ENCODE assay signal across 14 cellular contexts in genomic region chr16:9097266-9098219, GRCh38. TPM values are rescaled to one million over a fixed set of nuclear protein-coding genes. Genes with fewer than 3 reads are reported as not detected.
DNase-seq lines count a peak whose midpoint lies in the region; ATAC-seq and TF ChIP-seq lines count a peak whose summit lies in the region.
"Had no signal": no experiment of that assay in that cellular context is flagged by ENCODE, and none has a peak within 500 bp of the region (broad histone marks: within the 10 kb centered on the region; RNA-seq: fewer than 3 reads in every experiment).

No MANE protein-coding gene starts in this region.

- CTCF ChIA-PET in CD4-positive, alpha-beta memory T cell (lab: Charles Lee; ENCODE audit: partially characterized antibody) = interaction anchor here (0.9 to 1.1 kb wide), 2 partner anchors 41 to 296 kb away, joined by 4 read pairs; no protein-coding TSS in a partner anchor
- CTCF ChIA-PET in OCI-LY7 (lab: Charles Lee; ENCODE audit: unreplicated experiment) = no interaction called here

- H3K79me2 ChIP-seq in OCI-LY7 (ENCODE audit: insufficient read depth, low read depth, low read length) = peaks cover 100% of the 10 kb centered on the region

- DNase-seq in CD4-positive, alpha-beta memory T cell = no peak
- DNase-seq in OCI-LY7 (ENCODE audit: low spot score) = no peak
- no peak for DNase-seq in coronary artery (ENCODE audit: low spot score)
- DNase-seq in esophagus squamous epithelium (lab: John Stamatoyannopoulos, UW) = no peak
- DNase-seq in foreskin melanocyte = no peak
- DNase-seq: activated CD4-positive, CD25-positive, alpha-beta regulatory T cell; GOT3; midbrain; NCI-H1417; stimulated activated CD4-positive, alpha-beta T cell treated with anti-CD3 and anti-CD28 coated beads, Interleukin-2, amount 100 ng/mL, for 48 hours had no signal

- intact Hi-C loops in CD4-positive, alpha-beta memory T cell (cut with micrococcal nuclease) = loop anchor here (10.0 kb wide), 1 partner anchor 473 kb away; the partner anchor contains the start of gene METTL22
- intact Hi-C loops in OCI-LY7 (cut with micrococcal nuclease; ENCODE audit: unreplicated experiment) = loop anchor here (10.0 kb wide), 3 partner anchors 1647 to 1847 kb away; partner anchors contain the start of genes CLEC16A, DEXI and NUBP1
- intact Hi-C loops in esophagus squamous epithelium (cut with DNase I) = no loop called here

- H3K27ac Mint-ChIP-seq in CD4-positive, alpha-beta memory T cell = peak overlapping the region in 6 of 7 donors; percentile 24 to 82 (median 70)

- H3K36me3 Mint-ChIP-seq in CD4-positive, alpha-beta memory T cell = peaks cover 64 to 88% of the 10 kb centered on the region in 2 donors

- WGBS in esophagus squamous epithelium, 2 donors = 57 to 68% methylated on average over 8 to 9 of the region's 10 CpGs

- peaks cover 71 to 97% (median 84%) of the 10 kb centered on the region in 4 donors for H3K4me1 Mint-ChIP-seq in CD4-positive, alpha-beta memory T cell

- peaks cover 95% of the 10 kb centered on the region for H3K4me1 ChIP-seq in CD4-positive, alpha-beta memory T cell (ENCODE audit: insufficient read depth, low read length)
- peaks cover 61% of the 10 kb centered on the region for H3K4me1 ChIP-seq in OCI-LY7 (ENCODE audit: insufficient read depth, low read length, poor library complexity, severe bottlenecking)
- H3K4me1 ChIP-seq in neutrophil (ENCODE audit: control insufficient read depth in 1 of 2, insufficient read depth in 1 of 2, low read depth in 1 of 2, low read length in 1 of 2) = peaks cover 84 to 97% of the 10 kb centered on the region in 2 experiments
- peaks cover 50 to 97% (median 83%) of the 10 kb centered on the region in 3 donors for H3K4me1 ChIP-seq in esophagus squamous epithelium

- POLR2A ChIA-PET in CD4-positive, alpha-beta memory T cell (lab: Charles Lee; ENCODE audit: partially characterized antibody) = interaction anchor here (0.6 to 1.5 kb wide), 3 partner anchors 15 to 28 kb away, joined by 4 read pairs; no protein-coding TSS in a partner anchor
- POLR2A ChIA-PET in OCI-LY7 (lab: Charles Lee) = interaction anchor here (0.6 to 1.5 kb wide), 2 partner anchors 12 to 177 kb away, joined by 3 to 7 read pairs; no protein-coding TSS in a partner anchor

- no TSS peak for BruUV-seq in OCI-LY7 (replicated peaks; lab: Mats Ljungman, UMichigan)

- H3K36me3 ChIP-seq in CD4-positive, alpha-beta memory T cell (ENCODE audit: insufficient read depth, low read length) = peaks cover 29% of the 10 kb centered on the region
- H3K36me3 ChIP-seq in OCI-LY7 (ENCODE audit: insufficient read depth, low read length) = peaks cover 100% of the 10 kb centered on the region
- peaks cover 68% of the 10 kb centered on the region for H3K36me3 ChIP-seq in neutrophil
- peaks cover 3 to 66% (median 8%) of the 10 kb centered on the region in 3 donors for H3K36me3 ChIP-seq in esophagus squamous epithelium

- no peak for TF ChIP-seq POLR2A in esophagus squamous epithelium (IDR thresholded peaks at IDR 0.05)

- ATAC-seq in HG02588 (IDR thresholded peaks at IDR 0.05; ENCODE audit: unreplicated experiment) (no peak), HG03432 (IDR thresholded peaks at IDR 0.05; ENCODE audit: unreplicated experiment) (no peak)

- H3K9me3 ChIP-seq in CD4-positive, alpha-beta memory T cell (ENCODE audit: control insufficient read depth in 1 of 2, low read length in 2 of 2) = no peaks in the 10 kb centered on the region
- H3K9me3 ChIP-seq in OCI-LY7 (ENCODE audit: low read length) (no peaks in the 10 kb centered on the region), neutrophil (no peaks in the 10 kb centered on the region), esophagus squamous epithelium (no peaks in the 10 kb centered on the region)
- H3K9me3 ChIP-seq: vagina had no signal

- H2AFZ ChIP-seq in OCI-LY7 (ENCODE audit: low read length) = no peak overlapping the region

- H3K27me3 Mint-ChIP-seq in CD4-positive, alpha-beta memory T cell = no peaks in the 10 kb centered on the region

- H4K20me1 ChIP-seq in OCI-LY7 (ENCODE audit: insufficient read depth, low read length) = peaks cover 76% of the 10 kb centered on the region

- no peaks in the 10 kb centered on the region for H3K9me2 ChIP-seq in OCI-LY7 (ENCODE audit: insufficient read depth, low read length)

- H3K4me3 ChIP-seq in CD4-positive, alpha-beta memory T cell (ENCODE audit: low read length in 2 of 2) = no peak overlapping the region
- H3K4me3 ChIP-seq in OCI-LY7 (ENCODE audit: low read depth, low read length, poor library complexity, severe bottlenecking) (no peak overlapping the region), coronary artery (peak overlapping the region; percentile 47), neutrophil (ENCODE audit: low read depth in 1 of 2, low read length in 1 of 2) (peak overlapping the region in 1 of 2 experiments; percentile 44), esophagus squamous epithelium (no peak overlapping the region)

- H3K4me3 Mint-ChIP-seq in CD4-positive, alpha-beta memory T cell = peak overlapping the region in 7 of 8 donors; percentile 69 to 80 (median 74)

- TF ChIP-seq CTCF in OCI-LY7 (conservative IDR thresholded peaks at IDR 0.05; ENCODE audit: low read length) (no peak), coronary artery (IDR thresholded peaks at IDR 0.05) (no peak), neutrophil (IDR thresholded peaks at IDR 0.05) (no peak), esophagus squamous epithelium (IDR thresholded peaks at IDR 0.05) (no peak)

- no peaks in the 10 kb centered on the region for H3K27me3 ChIP-seq in CD4-positive, alpha-beta memory T cell (ENCODE audit: insufficient read depth, low read length)
- H3K27me3 ChIP-seq in neutrophil = no peaks in the 10 kb centered on the region
- H3K27me3 ChIP-seq in esophagus squamous epithelium = no peaks in the 10 kb centered on the region
- H3K27me3 ChIP-seq: vagina had no signal

- no peak overlapping the region for H3K27ac ChIP-seq in CD4-positive, alpha-beta memory T cell (ENCODE audit: low read depth, low read length)
- H3K27ac ChIP-seq in OCI-LY7 (ENCODE audit: low read depth, low read length, poor library complexity, severe bottlenecking) (no peak overlapping the region), coronary artery (peak overlapping the region in 1 of 2 donors; percentile 43), neutrophil (peak overlapping the region; percentile 84), esophagus squamous epithelium (peak overlapping the region in 1 of 4 donors; percentile 9)
- H3K27ac ChIP-seq: vagina had no signal

- H3K9me3 Mint-ChIP-seq in CD4-positive, alpha-beta memory T cell = peaks cover 0 to 4% (median 0%) of the 10 kb centered on the region in 8 donors

- H3K4me2 ChIP-seq in OCI-LY7 (ENCODE audit: low read length) = peak overlapping the region; percentile 7; the same call in 1 of the 2 replicates

RNA-seq across cellular contexts. Expression of gene HAPSTR1, which starts 6.1 kb away (rescaled TPM):
- total RNA-seq in CD4-positive, alpha-beta memory T cell = 10 to 100 TPM; 89.6 to 90.5 TPM
- polyA plus RNA-seq in CD4-positive, alpha-beta memory T cell = 10 to 100 TPM in 1 of 2 donors, 1 to 10 TPM in 1; 7.2 to 21.1 TPM
- total RNA-seq in OCI-LY7 (2014; rRNA removed; shearing (Covaris generic)) = 50.9 and 51.5 TPM in 2 replicates
- 71.5 and 77.9 TPM in 2 replicates for total RNA-seq in OCI-LY7 (2022)
- total RNA-seq in esophagus squamous epithelium = 10 to 100 TPM; 37.8 to 59.8 (median 47.0) TPM
